8 cellular contexts compared by ENCODE assay signal in genomic region chrX:134548844-134549205, GRCh38.
A peak's percentile ranks its signal among the peaks of the same experiment; 100 is the strongest.
DNase-seq lines count a peak whose midpoint lies in the region; ATAC-seq and TF ChIP-seq lines count a peak whose summit lies in the region.

No MANE protein-coding gene starts in this region.

- H3K79me2 ChIP-seq in hepatocyte, result peaks cover 16% of the 10 kb centered on the region

- POLR2A ChIA-PET in WTC11 (lab: Charles Lee), result no interaction called here

- peak; percentile 46 for DNase-seq in DMS53 (lab: John Stamatoyannopoulos, UW)
- DNase-seq in DMS53 treated with DMSO at 0.1 percent for 48 hours (lab: John Stamatoyannopoulos, UW; ENCODE audit: unreplicated experiment), result no peak
- DNase-seq in WTC11 (ENCODE audit: low spot score), result no peak
- no peak for DNase-seq in hepatocyte (ENCODE audit: low spot score)
- no peak for DNase-seq in stimulated activated naive B cell treated with anti-CD40 and anti-IgM and Interleukin-4, amounts not matched to agents 10 μg/mL and 1 μg/mL and 100 μg/mL, for 72 hours
- DNase-seq in NCI-H526 (lab: John Stamatoyannopoulos, UW), result no peak
- DNase-seq in SIG-M5 treated with dmso at 0.1 percent for 504 hours (lab: John Stamatoyannopoulos, UW; ENCODE audit: unreplicated experiment), result no peak

- peak overlapping the region; percentile 96 for H3K27ac Mint-ChIP-seq in WTC11
- peak overlapping the region; percentile 43 for H3K27ac Mint-ChIP-seq in stimulated activated naive B cell treated with anti-CD40 and anti-IgM and Interleukin-4, amounts not matched to agents 10 μg/mL and 1 μg/mL and 100 μg/mL, for 72 hours

- CTCF ChIA-PET in WTC11 (lab: Charles Lee), result no interaction called here

- no peaks in the 10 kb centered on the region for H3K27me3 ChIP-seq in hepatocyte

- ATAC-seq in WTC11 (no peak), HG02938 (IDR thresholded peaks at IDR 0.05; ENCODE audit: unreplicated experiment) (no peak)
- ATAC-seq in stimulated activated naive B cell treated with anti-CD40 and anti-IgM and Interleukin-4, amounts not matched to agents 10 μg/mL and 1 μg/mL and 100 μg/mL, for 72 hours (replicated peaks), result no peak

- peak overlapping the region; percentile 54 for H3K4me3 ChIP-seq in hepatocyte

- H3K36me3 Mint-ChIP-seq in WTC11, result no peaks in the 10 kb centered on the region
- H3K36me3 Mint-ChIP-seq in stimulated activated naive B cell treated with anti-CD40 and anti-IgM and Interleukin-4, amounts not matched to agents 10 μg/mL and 1 μg/mL and 100 μg/mL, for 72 hours, result peaks cover 0 to 3% of the 10 kb centered on the region in 2 donors

- peak overlapping the region; percentile 84 for H3K4me3 Mint-ChIP-seq in WTC11
- peak overlapping the region; percentile 81 to 95 for H3K4me3 Mint-ChIP-seq in stimulated activated naive B cell treated with anti-CD40 and anti-IgM and Interleukin-4, amounts not matched to agents 10 μg/mL and 1 μg/mL and 100 μg/mL, for 72 hours

- H3K9me3 ChIP-seq in hepatocyte (ENCODE audit: low read depth), result no peaks in the 10 kb centered on the region

- no peaks in the 10 kb centered on the region for H4K20me1 ChIP-seq in hepatocyte (ENCODE audit: insufficient read depth, poor library complexity, severe bottlenecking)

- no peaks in the 10 kb centered on the region for H3K4me1 ChIP-seq in hepatocyte (ENCODE audit: insufficient read depth)

- WGBS in hepatocyte (ENCODE audit: low lambda C conversion rate, missing lambda C conversion rate), result 38% methylated on average over 17 of the region's 17 CpGs

- peaks cover 78% of the 10 kb centered on the region for H3K27me3 Mint-ChIP-seq in WTC11 (ENCODE audit: low read depth)
- H3K27me3 Mint-ChIP-seq in stimulated activated naive B cell treated with anti-CD40 and anti-IgM and Interleukin-4, amounts not matched to agents 10 μg/mL and 1 μg/mL and 100 μg/mL, for 72 hours, result peaks cover 55 to 66% of the 10 kb centered on the region in 2 donors

- TF ChIP-seq CTCF in WTC11 (IDR thresholded peaks at IDR 0.05) (no peak), hepatocyte (IDR thresholded peaks at IDR 0.05; ENCODE audit: poor library complexity) (no peak)

- peaks cover 55% of the 10 kb centered on the region for H3K4me1 Mint-ChIP-seq in WTC11
- H3K4me1 Mint-ChIP-seq in stimulated activated naive B cell treated with anti-CD40 and anti-IgM and Interleukin-4, amounts not matched to agents 10 μg/mL and 1 μg/mL and 100 μg/mL, for 72 hours, result peaks cover 21 to 30% of the 10 kb centered on the region in 2 donors

- H3K9me2 ChIP-seq in hepatocyte (replicated peaks; ENCODE audit: insufficient read depth), result no peaks in the 10 kb centered on the region

- H3K36me3 ChIP-seq in hepatocyte (replicated peaks; ENCODE audit: insufficient read depth, low read depth), result no peaks in the 10 kb centered on the region

- no peaks in the 10 kb centered on the region for H3K9me3 Mint-ChIP-seq in WTC11
- H3K9me3 Mint-ChIP-seq in stimulated activated naive B cell treated with anti-CD40 and anti-IgM and Interleukin-4, amounts not matched to agents 10 μg/mL and 1 μg/mL and 100 μg/mL, for 72 hours, result no peaks in the 10 kb centered on the region

- H3K4me2 ChIP-seq in hepatocyte, result peak overlapping the region; percentile 87

- peak overlapping the region; percentile 6 for H2AFZ ChIP-seq in hepatocyte

- peak overlapping the region; percentile 95 for H3K27ac ChIP-seq in hepatocyte

TF ChIP-seq in WTC11, 78 proteins besides CTCF, POLR2A, EP300 and RAD21:
- TF ChIP-seq ZNF232 (CRISPR knock-in tag; IDR thresholded peaks at IDR 0.05) (no peak), CREM (CRISPR knock-in tag; IDR thresholded peaks at IDR 0.05) (no peak), FOXJ3 (CRISPR knock-in tag; IDR thresholded peaks at IDR 0.05; ENCODE audit: borderline replicate concordance) (no peak), JUN (CRISPR knock-in tag; IDR thresholded peaks at IDR 0.05) (no peak), NR1H2 (CRISPR knock-in tag; IDR thresholded peaks at IDR 0.05) (no peak), HMGA2 (CRISPR knock-in tag; IDR thresholded peaks at IDR 0.05) (no peak), E2F1 (CRISPR knock-in tag; IDR thresholded peaks at IDR 0.05) (no peak)
- TF ChIP-seq, protein P1, sequence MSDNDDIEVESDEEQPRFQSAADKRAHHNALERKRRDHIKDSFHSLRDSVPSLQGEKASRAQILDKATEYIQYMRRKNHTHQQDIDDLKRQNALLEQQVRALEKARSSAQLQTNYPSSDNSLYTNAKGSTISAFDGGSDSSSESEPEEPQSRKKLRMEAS (CRISPR knock-in tag; IDR thresholded peaks at IDR 0.05), result no peak
